32 cellular contexts compared by ENCODE assay signal in the genomic region with DNA sequence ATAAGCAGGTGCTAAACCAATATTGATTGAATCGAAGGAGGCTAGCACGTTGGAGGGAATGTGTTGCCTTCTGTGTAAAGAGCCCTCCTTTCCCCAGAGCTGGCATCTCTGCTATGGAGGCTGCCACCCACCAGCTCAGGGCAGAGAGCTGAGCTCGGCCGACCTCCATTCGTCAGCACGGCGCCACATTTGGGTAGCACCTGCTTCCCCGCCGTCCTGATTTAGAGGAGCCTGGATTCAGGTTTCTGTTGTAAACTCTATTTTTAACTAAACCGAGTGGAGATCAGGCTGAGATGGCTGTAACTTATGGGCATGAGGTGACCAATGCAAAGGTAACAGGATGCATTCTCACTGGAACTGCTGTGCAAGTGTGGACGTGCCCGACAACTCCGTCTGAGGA.
"Had no signal": no experiment of that assay in that cellular context is flagged by ENCODE, and none has a peak within 500 bp of the region (broad histone marks: within the 10 kb centered on the region; RNA-seq: fewer than 3 reads in every experiment).

No MANE protein-coding gene starts in this region.

- H3K4me1 Mint-ChIP-seq: activated CD4-positive, alpha-beta T cell treated with anti-CD3 and anti-CD28 coated beads for 36 hours had no signal

- H3K27me3 Mint-ChIP-seq: activated B cell treated with CpG ODN at 0.5 μM for 24 hours; activated CD4-positive, alpha-beta T cell treated with anti-CD3 and anti-CD28 coated beads for 36 hours; dendritic cell treated with granulocyte-macrophage colony-stimulating factor and Interleukin-4, amounts not matched to agents 40 ng/mL and 50 ng/mL, for 4 days; progenitor cell of endocrine pancreas; stimulated activated memory B cell treated with anti-CD40 and anti-IgM and Interleukin-4, amounts not matched to agents 10 μg/mL and 1 μg/mL and 100 μg/mL, for 72 hours; stimulated activated naive CD8-positive, alpha-beta T cell treated with anti-CD3 and anti-CD28 coated beads, Interleukin-15, amount 100 ng/mL, for 72 hours had no signal

- H3K27ac ChIP-seq: body of pancreas, epithelial cell of prostate, lower lobe of right lung, neural progenitor cell, ovary, sigmoid colon, tibial nerve had no signal

- H3K36me3 ChIP-seq: lower lobe of right lung, neural progenitor cell, ovary, sigmoid colon, tibial nerve had no signal

- DNase-seq: activated B cell treated with CpG ODN at 0.5 μM for 24 hours; activated CD4-positive, alpha-beta T cell treated with anti-CD3 and anti-CD28 coated beads for 36 hours; activated CD4-positive, alpha-beta T cell treated with anti-CD3 and anti-CD28 coated beads, Interleukin-2, amount 50 U/mL, for 4 hours; activated naive CD4-positive, alpha-beta T cell; activated T-cell treated with anti-CD3 and anti-CD28 coated beads for 4 hours; activated T-cell treated with anti-CD3 and anti-CD28 coated beads, Interleukin-2, amount 50 U/mL, for 72 hours; effector CD4-positive, alpha-beta T cell; glutamatergic neuron; hypothalamus; immature natural killer cell; kidney; lower lobe of right lung; mesenchymal stem cell; natural killer cell; ovary; retina; sigmoid colon; stimulated activated CD4-positive, alpha-beta T cell treated with anti-CD3 and anti-CD28 coated beads, Interleukin-1b, Interleukin-23, amount 100 ng/mL, for 48 hours; stimulated activated CD4-positive, alpha-beta T cell treated with anti-CD3 and anti-CD28 coated beads, Interleukin-4, amount 100 ng/mL, for 4 hours; stimulated activated CD8-positive, alpha-beta memory T cell treated with anti-CD3 and anti-CD28 coated beads, Interleukin-4, amount 100 ng/mL, for 48 hours; stimulated activated naive CD8-positive, alpha-beta T cell treated with anti-CD3 and anti-CD28 coated beads, Interleukin-15, amount 100 ng/mL, for 72 hours; T-helper 2 cell had no signal

- ATAC-seq: activated CD4-positive, alpha-beta T cell treated with anti-CD3 and anti-CD28 coated beads for 36 hours; activated naive CD4-positive, alpha-beta T cell treated with anti-CD3 and anti-CD28 coated beads, Interleukin-2, amount 50 U/mL, for 72 hours; activated T-cell treated with anti-CD3 and anti-CD28 coated beads, Interleukin-2, amount 50 U/mL, for 72 hours; body of pancreas; lower lobe of right lung; natural killer cell; stimulated activated memory B cell treated with anti-CD40 and anti-IgM and Interleukin-4, amounts not matched to agents 10 μg/mL and 1 μg/mL and 100 μg/mL, for 72 hours; stimulated activated naive CD8-positive, alpha-beta T cell treated with anti-CD3 and anti-CD28 coated beads, Interleukin-15, amount 100 ng/mL, for 72 hours had no signal

- H3K27me3 ChIP-seq: body of pancreas, neural progenitor cell, ovary, sigmoid colon, tibial nerve had no signal

- H2AFZ ChIP-seq: neural progenitor cell had no signal

- H3K4me3 Mint-ChIP-seq: activated B cell treated with CpG ODN at 0.5 μM for 24 hours; activated CD4-positive, alpha-beta T cell treated with anti-CD3 and anti-CD28 coated beads for 36 hours; activated T-cell treated with anti-CD3 and anti-CD28 coated beads, Interleukin-2, amount 50 U/mL, for 72 hours; dendritic cell treated with granulocyte-macrophage colony-stimulating factor and Interleukin-4, amounts not matched to agents 40 ng/mL and 50 ng/mL, for 4 days; immature natural killer cell; natural killer cell; neural progenitor cell; stimulated activated memory B cell treated with anti-CD40 and anti-IgM and Interleukin-4, amounts not matched to agents 10 μg/mL and 1 μg/mL and 100 μg/mL, for 72 hours; stimulated activated naive CD8-positive, alpha-beta T cell treated with anti-CD3 and anti-CD28 coated beads, Interleukin-15, amount 100 ng/mL, for 72 hours had no signal

- H3K4me2 ChIP-seq: neural progenitor cell, smooth muscle cell had no signal

- H3K9me3 ChIP-seq: body of pancreas, lower lobe of right lung, ovary, sigmoid colon, tibial nerve had no signal

- H3K9me3 Mint-ChIP-seq: activated B cell treated with CpG ODN at 0.5 μM for 24 hours; activated naive CD4-positive, alpha-beta T cell treated with anti-CD3 and anti-CD28 coated beads, Interleukin-2, amount 50 U/mL, for 72 hours; activated T-cell treated with anti-CD3 and anti-CD28 coated beads, Interleukin-2, amount 50 U/mL, for 72 hours; dendritic cell treated with granulocyte-macrophage colony-stimulating factor and Interleukin-4, amounts not matched to agents 40 ng/mL and 50 ng/mL, for 4 days; immature natural killer cell; natural killer cell; neural progenitor cell; stimulated activated memory B cell treated with anti-CD40 and anti-IgM and Interleukin-4, amounts not matched to agents 10 μg/mL and 1 μg/mL and 100 μg/mL, for 72 hours; stimulated activated naive CD8-positive, alpha-beta T cell treated with anti-CD3 and anti-CD28 coated beads, Interleukin-15, amount 100 ng/mL, for 72 hours had no signal

- H3K27ac Mint-ChIP-seq: activated B cell treated with CpG ODN at 0.5 μM for 24 hours; activated CD4-positive, alpha-beta T cell treated with anti-CD3 and anti-CD28 coated beads for 36 hours; activated naive CD4-positive, alpha-beta T cell treated with anti-CD3 and anti-CD28 coated beads, Interleukin-2, amount 50 U/mL, for 72 hours; activated T-cell treated with anti-CD3 and anti-CD28 coated beads, Interleukin-2, amount 50 U/mL, for 72 hours; dendritic cell treated with granulocyte-macrophage colony-stimulating factor and Interleukin-4, amounts not matched to agents 40 ng/mL and 50 ng/mL, for 4 days; immature natural killer cell; natural killer cell; progenitor cell of endocrine pancreas; stimulated activated memory B cell treated with anti-CD40 and anti-IgM and Interleukin-4, amounts not matched to agents 10 μg/mL and 1 μg/mL and 100 μg/mL, for 72 hours; stimulated activated naive CD8-positive, alpha-beta T cell treated with anti-CD3 and anti-CD28 coated beads, Interleukin-15, amount 100 ng/mL, for 72 hours had no signal

- H3K36me3 Mint-ChIP-seq: activated naive CD4-positive, alpha-beta T cell treated with anti-CD3 and anti-CD28 coated beads, Interleukin-2, amount 50 U/mL, for 72 hours; natural killer cell; stimulated activated memory B cell treated with anti-CD40 and anti-IgM and Interleukin-4, amounts not matched to agents 10 μg/mL and 1 μg/mL and 100 μg/mL, for 72 hours had no signal

- FAIRE-seq: frontal cortex, kidney had no signal

- H3K9ac ChIP-seq: neural progenitor cell had no signal

- H3K4me3 ChIP-seq: body of pancreas, lower lobe of right lung, neural progenitor cell, ovary, sigmoid colon, smooth muscle cell, tibial nerve had no signal
